ENCODE assay signal across 32 cellular contexts in genomic region chr2:116917196-116917595, GRCh38.
"Had no signal": no experiment of that assay in that cellular context is flagged by ENCODE, and none has a peak within 500 bp of the region (broad histone marks: within the 10 kb centered on the region; RNA-seq: fewer than 3 reads in every experiment).

No MANE protein-coding gene starts in this region.

- ATAC-seq: activated CD8-positive, alpha-beta memory T cell treated with anti-CD3 and anti-CD28 coated beads, Interleukin-2, amount 10 ng/mL, durations not matched to agents 7 days and 5 days; activated CD8-positive, alpha-beta T cell treated with anti-CD3 and anti-CD28 coated beads, Interleukin-2, amount 10 ng/mL, durations not matched to agents 7 days and 5 days; activated naive CD4-positive, alpha-beta T cell treated with anti-CD3 and anti-CD28 coated beads, Interleukin-2, amount 50 U/mL, for 72 hours; body of pancreas had no signal

- DNase-seq: activated B cell treated with CpG ODN at 0.5 μM for 24 hours; activated CD4-positive, alpha-beta memory T cell treated with anti-CD3 and anti-CD28 coated beads, Interleukin-2, amount 10 ng/mL, durations not matched to agents 7 days and 5 days; activated CD4-positive, alpha-beta T cell treated with anti-CD3 and anti-CD28 coated beads for 4 hours; activated CD4-positive, alpha-beta T cell treated with anti-CD3 and anti-CD28 coated beads, Interleukin-2, amount 10 ng/mL, durations not matched to agents 24 days and 14 days; activated CD4-positive, alpha-beta T cell treated with anti-CD3 and anti-CD28 coated beads, Interleukin-2, amount 50 U/mL, for 48 hours; activated CD4-positive, CD25-positive, alpha-beta regulatory T cell treated with anti-CD3 and anti-CD28 coated beads, Interleukin-2, amount 50 U/mL, for 72 hours; activated CD8-positive, alpha-beta memory T cell treated with anti-CD3 and anti-CD28 coated beads for 24 hours; activated CD8-positive, alpha-beta memory T cell treated with anti-CD3 and anti-CD28 coated beads, Interleukin-2, amount 10 ng/mL, durations not matched to agents 7 days and 5 days; activated CD8-positive, alpha-beta memory T cell treated with anti-CD3 and anti-CD28 coated beads, Interleukin-2, amount 50 U/mL, for 48 hours; activated CD8-positive, alpha-beta T cell treated with anti-CD3 and anti-CD28 coated beads, Interleukin-2, amount 10 ng/mL, durations not matched to agents 7 days and 5 days; activated effector memory CD4-positive, alpha-beta T cell treated with anti-CD3 and anti-CD28 coated beads, Interleukin-2, amount 50 U/mL, for 16 hours; activated gamma-delta T cell treated with Interleukin-2 at 50 U/mL for 16 hours; activated naive CD4-positive, alpha-beta T cell; activated naive CD4-positive, alpha-beta T cell treated with anti-CD3 and anti-CD28 coated beads for 36 hours; activated naive CD4-positive, alpha-beta T cell treated with anti-CD3 and anti-CD28 coated beads, Interleukin-2, amount 50 U/mL, for 16 hours; activated naive CD8-positive, alpha-beta T cell treated with anti-CD3 and anti-CD28 coated beads for 36 hours; activated T-cell treated with anti-CD3 and anti-CD28 coated beads, Interleukin-2, amount 50 U/mL, for 24 hours; activated T-cell treated with anti-CD3 and anti-CD28 coated beads, Interleukin-2, amount 50 U/mL, for 48 hours; adrenal gland; amniotic stem cell; aorta; body of pancreas; brain microvascular endothelial cell; caudate nucleus; cerebellar nuclear complex; T-helper 2 cell; T-helper 9 cell had no signal

- H3K9me3 Mint-ChIP-seq: activated CD4-positive, alpha-beta memory T cell treated with anti-CD3 and anti-CD28 coated beads, Interleukin-2, amount 10 ng/mL, durations not matched to agents 7 days and 5 days; activated naive CD4-positive, alpha-beta T cell treated with anti-CD3 and anti-CD28 coated beads for 36 hours had no signal

- H3K36me3 Mint-ChIP-seq: activated CD8-positive, alpha-beta memory T cell treated with anti-CD3 and anti-CD28 coated beads, Interleukin-2, amount 10 ng/mL, durations not matched to agents 7 days and 5 days; activated naive CD4-positive, alpha-beta T cell treated with anti-CD3 and anti-CD28 coated beads, Interleukin-2, amount 50 U/mL, for 72 hours; activated naive CD8-positive, alpha-beta T cell treated with anti-CD3 and anti-CD28 coated beads for 36 hours had no signal

- H3K4me3 Mint-ChIP-seq: activated B cell treated with CpG ODN at 0.5 μM for 24 hours; activated CD4-positive, alpha-beta memory T cell treated with anti-CD3 and anti-CD28 coated beads, Interleukin-2, amount 10 ng/mL, durations not matched to agents 7 days and 5 days; activated CD4-positive, alpha-beta T cell treated with anti-CD3 and anti-CD28 coated beads, Interleukin-2, amount 10 ng/mL, durations not matched to agents 24 days and 14 days; activated CD8-positive, alpha-beta memory T cell treated with anti-CD3 and anti-CD28 coated beads, Interleukin-2, amount 10 ng/mL, durations not matched to agents 7 days and 5 days; activated CD8-positive, alpha-beta T cell treated with anti-CD3 and anti-CD28 coated beads, Interleukin-2, amount 10 ng/mL, durations not matched to agents 7 days and 5 days; activated naive CD4-positive, alpha-beta T cell treated with anti-CD3 and anti-CD28 coated beads for 36 hours; activated naive CD8-positive, alpha-beta T cell treated with anti-CD3 and anti-CD28 coated beads for 36 hours; activated T-cell treated with anti-CD3 and anti-CD28 coated beads, Interleukin-2, amount 50 U/mL, for 24 hours; central memory CD8-positive, alpha-beta T cell; T-helper 1 cell treated with Interleukin-12 subunit alpha and Interleukin-12 subunit beta and Interleukin-4 antibody, amounts not matched to agents 30 μg/mL and 1 μg/mL, for 36 hours; T-helper 2 cell treated with Interferon-gamma antibody and Interleukin-4, amounts not matched to agents 5 μg/mL and 100 μg/mL, for 36 hours had no signal

- H3K27ac Mint-ChIP-seq: activated B cell treated with CpG ODN at 0.5 μM for 24 hours; activated CD4-positive, alpha-beta memory T cell treated with anti-CD3 and anti-CD28 coated beads, Interleukin-2, amount 10 ng/mL, durations not matched to agents 7 days and 5 days; activated CD4-positive, alpha-beta T cell treated with anti-CD3 and anti-CD28 coated beads, Interleukin-2, amount 10 ng/mL, durations not matched to agents 24 days and 14 days; activated CD8-positive, alpha-beta memory T cell treated with anti-CD3 and anti-CD28 coated beads, Interleukin-2, amount 10 ng/mL, durations not matched to agents 7 days and 5 days; activated CD8-positive, alpha-beta T cell treated with anti-CD3 and anti-CD28 coated beads, Interleukin-2, amount 10 ng/mL, durations not matched to agents 7 days and 5 days; activated naive CD4-positive, alpha-beta T cell treated with anti-CD3 and anti-CD28 coated beads for 36 hours; activated naive CD4-positive, alpha-beta T cell treated with anti-CD3 and anti-CD28 coated beads, Interleukin-2, amount 50 U/mL, for 72 hours; activated naive CD8-positive, alpha-beta T cell treated with anti-CD3 and anti-CD28 coated beads for 36 hours; activated T-cell treated with anti-CD3 and anti-CD28 coated beads, Interleukin-2, amount 50 U/mL, for 24 hours; activated T-helper 2 cell treated with anti-CD3 and anti-CD28 coated beads, Interferon-gamma antibody, Interleukin-2, Interleukin-4, amounts not matched to agents 10 μg/mL and 5 μg/mL and 100 μg/mL, durations not matched to agents 14 hours and 24 hours and 36 hours; T-helper 1 cell treated with Interleukin-12 subunit alpha and Interleukin-12 subunit beta and Interleukin-4 antibody, amounts not matched to agents 30 μg/mL and 1 μg/mL, for 36 hours; T-helper 2 cell treated with Interferon-gamma antibody and Interleukin-4, amounts not matched to agents 5 μg/mL and 100 μg/mL, for 36 hours had no signal

- H3K4me1 Mint-ChIP-seq: activated B cell treated with CpG ODN at 0.5 μM for 24 hours; activated CD4-positive, alpha-beta memory T cell treated with anti-CD3 and anti-CD28 coated beads, Interleukin-2, amount 10 ng/mL, durations not matched to agents 7 days and 5 days; activated CD4-positive, alpha-beta T cell treated with anti-CD3 and anti-CD28 coated beads, Interleukin-2, amount 10 ng/mL, durations not matched to agents 24 days and 14 days; activated CD8-positive, alpha-beta memory T cell treated with anti-CD3 and anti-CD28 coated beads, Interleukin-2, amount 10 ng/mL, durations not matched to agents 7 days and 5 days; activated naive CD8-positive, alpha-beta T cell treated with anti-CD3 and anti-CD28 coated beads for 36 hours; central memory CD8-positive, alpha-beta T cell had no signal

- H3K27me3 Mint-ChIP-seq: activated B cell treated with CpG ODN at 0.5 μM for 24 hours; activated CD4-positive, alpha-beta memory T cell treated with anti-CD3 and anti-CD28 coated beads, Interleukin-2, amount 10 ng/mL, durations not matched to agents 7 days and 5 days; activated CD4-positive, alpha-beta T cell treated with anti-CD3 and anti-CD28 coated beads, Interleukin-2, amount 10 ng/mL, durations not matched to agents 24 days and 14 days; activated CD8-positive, alpha-beta memory T cell treated with anti-CD3 and anti-CD28 coated beads, Interleukin-2, amount 10 ng/mL, durations not matched to agents 7 days and 5 days; activated naive CD8-positive, alpha-beta T cell treated with anti-CD3 and anti-CD28 coated beads for 36 hours; activated T-cell treated with anti-CD3 and anti-CD28 coated beads, Interleukin-2, amount 50 U/mL, for 24 hours; central memory CD8-positive, alpha-beta T cell had no signal
